24 cellular contexts compared by ENCODE assay signal in genomic region chr10:96685297-96685696, GRCh38. TPM values are rescaled to one million over a fixed set of nuclear protein-coding genes. Genes with fewer than 3 reads are reported as not detected.
DNase-seq lines count a peak whose midpoint lies in the region; FAIRE-seq and TF ChIP-seq lines count a peak whose summit lies in the region.
"Had no signal": no experiment of that assay in that cellular context is flagged by ENCODE, and none has a peak within 500 bp of the region (broad histone marks: within the 10 kb centered on the region; RNA-seq: fewer than 3 reads in every experiment).

No MANE protein-coding gene starts in this region.

- TF ChIP-seq POLR2A in GM12891 (IDR thresholded peaks at IDR 0.05; ENCODE audit: low read depth, low read length) = no peak

- no peaks in the 10 kb centered on the region for H3K27me3 ChIP-seq in BLaER1
- no peaks in the 10 kb centered on the region for H3K27me3 ChIP-seq in neutrophil
- no peaks in the 10 kb centered on the region for H3K27me3 ChIP-seq in smooth muscle cell (ENCODE audit: low read depth)
- H3K27me3 ChIP-seq: Peyer's patch, SJCRH30 had no signal

- H3K4me2 ChIP-seq in BLaER1 (peak overlapping the region; percentile 8; the same call in 1 of the 2 replicates), smooth muscle cell (no peak overlapping the region)

- no peak overlapping the region for H3K27ac ChIP-seq in BLaER1
- peak overlapping the region; percentile 81 for H3K27ac ChIP-seq in neutrophil
- H3K27ac ChIP-seq in smooth muscle cell (ENCODE audit: low read depth) = no peak overlapping the region
- H3K27ac ChIP-seq: heart left ventricle, Peyer's patch had no signal

- TF ChIP-seq CTCF in neutrophil (IDR thresholded peaks at IDR 0.05) (no peak), smooth muscle cell (IDR thresholded peaks at IDR 0.05; ENCODE audit: borderline replicate concordance, insufficient read depth, poor library complexity, severe bottlenecking) (no peak)

- H3K9me3 ChIP-seq in BLaER1 (peaks cover 14% of the 10 kb centered on the region), neutrophil (no peaks in the 10 kb centered on the region), smooth muscle cell (replicated peaks; ENCODE audit: low read depth) (no peaks in the 10 kb centered on the region)
- H3K9me3 ChIP-seq: heart left ventricle, Peyer's patch, SJCRH30 had no signal

- H3K36me3 ChIP-seq in BLaER1 (peaks cover 100% of the 10 kb centered on the region), neutrophil (no peaks in the 10 kb centered on the region), smooth muscle cell (ENCODE audit: low read depth) (no peaks in the 10 kb centered on the region)
- H3K36me3 ChIP-seq: heart left ventricle, Peyer's patch, SJCRH30 had no signal

- WGBS in smooth muscle cell (ENCODE audit: low lambda C conversion rate) = 93% methylated on average over 3 of the region's 3 CpGs

- H3K79me2 ChIP-seq in smooth muscle cell (ENCODE audit: low read depth) = no peaks in the 10 kb centered on the region

- no peak for DNase-seq in GM12891 (ENCODE audit: insufficient read length, low spot score)
- peak; percentile 42 for DNase-seq in OCI-M1 (lab: John Stamatoyannopoulos, UW)
- DNase-seq in nucleus accumbens (lab: John Stamatoyannopoulos, UW) = no peak
- DNase-seq in NCI-H2171 (lab: John Stamatoyannopoulos, UW) = no peak
- DNase-seq in GM03348 (ENCODE audit: low spot score) = no peak
- DNase-seq in smooth muscle cell (lab: John Stamatoyannopoulos, UW; ENCODE audit: unreplicated experiment) = no peak
- DNase-seq: activated CD4-positive, alpha-beta T cell treated with anti-CD3 and anti-CD28 coated beads for 48 hours; activated naive CD4-positive, alpha-beta T cell; activated T-cell treated with anti-CD3 and anti-CD28 coated beads, Interleukin-2, amount 50 U/mL, for 24 hours; CD4-positive, alpha-beta memory T cell; effector CD8-positive, alpha-beta T cell; foreskin fibroblast; H7; heart left ventricle; NCI-H146; NCI-H524; occipital lobe; Peyer's patch; SJCRH30; stimulated activated CD4-positive, alpha-beta T cell treated with anti-CD3 and anti-CD28 coated beads, Interleukin-2, amount 100 ng/mL, for 48 hours; stimulated activated naive CD4-positive, alpha-beta T cell had no signal

- H2AFZ ChIP-seq in smooth muscle cell (ENCODE audit: low read depth) = no peak overlapping the region

- H3K9ac ChIP-seq in BLaER1 (no peak overlapping the region), smooth muscle cell (ENCODE audit: low read depth) (no peak overlapping the region)

- H3K4me3 ChIP-seq in BLaER1 (no peak overlapping the region), neutrophil (ENCODE audit: low read depth in 1 of 2, low read length in 1 of 2) (no peak overlapping the region), smooth muscle cell (no peak overlapping the region)
- H3K4me3 ChIP-seq: heart left ventricle, Peyer's patch, SJCRH30 had no signal

- no peaks in the 10 kb centered on the region for H3F3A ChIP-seq in smooth muscle cell (ENCODE audit: low read depth)

- peaks cover 62% of the 10 kb centered on the region for H3K4me1 ChIP-seq in BLaER1
- H3K4me1 ChIP-seq in neutrophil (ENCODE audit: control insufficient read depth in 1 of 2, insufficient read depth in 1 of 2, low read depth in 1 of 2, low read length in 1 of 2) = peaks cover 64 to 66% of the 10 kb centered on the region in 2 experiments
- H3K4me1 ChIP-seq in smooth muscle cell (ENCODE audit: low read depth) = no peaks in the 10 kb centered on the region
- H3K4me1 ChIP-seq: Peyer's patch had no signal

- H4K20me1 ChIP-seq in BLaER1 = peaks cover 100% of the 10 kb centered on the region
- H4K20me1 ChIP-seq in smooth muscle cell (ENCODE audit: low read depth) = no peaks in the 10 kb centered on the region

- FAIRE-seq in GM12891 (lab: Jason Lieb, UNC) = peak; percentile 88
- FAIRE-seq: colon had no signal

TF ChIP-seq in GM12891, 5 proteins besides CTCF, POLR2A, EP300 and RAD21:
- no peak for TF ChIP-seq SPI1 (IDR thresholded peaks at IDR 0.05; ENCODE audit: low read depth, low read length)
- TF ChIP-seq POU2F2 (IDR thresholded peaks at IDR 0.05; ENCODE audit: low read depth, low read length) = no peak
- TF ChIP-seq TAF1 (IDR thresholded peaks at IDR 0.05; ENCODE audit: low read depth, low read length) = no peak
- no peak for TF ChIP-seq POLR2AphosphoS5 (IDR thresholded peaks at IDR 0.05; ENCODE audit: low read depth, low read length)
- no peak for TF ChIP-seq PAX5 (IDR thresholded peaks at IDR 0.05; ENCODE audit: insufficient read depth, low read length, severe bottlenecking)

RNA-seq across cellular contexts. Expression of gene PIK3AP1, which starts 35.0 kb away (rescaled TPM):
- 73.5 TPM for polyA plus RNA-seq in GM12891 (2012; ENCODE audit: low read depth, missing spikeins)
- 0.09 and 1.2 TPM in 2 replicates for total RNA-seq in smooth muscle cell
- polyA plus RNA-seq in smooth muscle cell = not detected in 2 replicates
